Comparison of ENCODE assay signal across 10 cellular contexts in genomic region chr6:25026723-25027122, GRCh38.
DNase-seq lines count a peak whose midpoint lies in the region; ATAC-seq and TF ChIP-seq lines count a peak whose summit lies in the region.
"Had no signal": no experiment of that assay in that cellular context is flagged by ENCODE, and none has a peak within 500 bp of the region (broad histone marks: within the 10 kb centered on the region; RNA-seq: fewer than 3 reads in every experiment).

No MANE protein-coding gene starts in this region.

- no peak overlapping the region for H3K4me2 ChIP-seq in smooth muscle cell

- DNase-seq in activated CD4-positive, alpha-beta T cell treated with anti-CD3 and anti-CD28 coated beads, Interleukin-2, amount 10 ng/mL, durations not matched to agents 24 days and 14 days: peak; percentile 70
- DNase-seq in activated CD4-positive, alpha-beta T cell treated with anti-CD3 and anti-CD28 coated beads for 1 hour: no peak
- peak; percentile 70 for DNase-seq in NCI-H187 treated with DMSO at 0.1 percent for 48 hours (lab: John Stamatoyannopoulos, UW)
- no peak for DNase-seq in activated CD8-positive, alpha-beta T cell treated with anti-CD3 and anti-CD28 coated beads for 36 hours
- no peak for DNase-seq in smooth muscle cell (lab: John Stamatoyannopoulos, UW; ENCODE audit: unreplicated experiment)
- no peak for DNase-seq in GM20000 (ENCODE audit: low spot score)
- DNase-seq: mesenchymal stem cell, right cardiac atrium had no signal

- ATAC-seq in activated CD8-positive, alpha-beta T cell treated with anti-CD3 and anti-CD28 coated beads for 36 hours: no peak
- ATAC-seq in GM21526 (IDR thresholded peaks at IDR 0.05; ENCODE audit: low FRiP score, unreplicated experiment) (no peak), GM18511 (IDR thresholded peaks at IDR 0.05; ENCODE audit: unreplicated experiment) (no peak)
- ATAC-seq: right cardiac atrium had no signal

- H3K9me3 Mint-ChIP-seq in activated CD4-positive, alpha-beta T cell treated with anti-CD3 and anti-CD28 coated beads, Interleukin-2, amount 10 ng/mL, durations not matched to agents 24 days and 14 days: no peaks in the 10 kb centered on the region
- no peaks in the 10 kb centered on the region for H3K9me3 Mint-ChIP-seq in activated CD8-positive, alpha-beta T cell treated with anti-CD3 and anti-CD28 coated beads for 36 hours

- no peaks in the 10 kb centered on the region for H3K27me3 Mint-ChIP-seq in activated CD4-positive, alpha-beta T cell treated with anti-CD3 and anti-CD28 coated beads, Interleukin-2, amount 10 ng/mL, durations not matched to agents 24 days and 14 days
- H3K27me3 Mint-ChIP-seq in activated CD8-positive, alpha-beta T cell treated with anti-CD3 and anti-CD28 coated beads for 36 hours: no peaks in the 10 kb centered on the region

- no peaks in the 10 kb centered on the region for H3K4me1 ChIP-seq in smooth muscle cell (ENCODE audit: low read depth)

- peak overlapping the region; percentile 43 for H3K4me3 Mint-ChIP-seq in activated CD4-positive, alpha-beta T cell treated with anti-CD3 and anti-CD28 coated beads, Interleukin-2, amount 10 ng/mL, durations not matched to agents 24 days and 14 days
- peak overlapping the region; percentile 65 for H3K4me3 Mint-ChIP-seq in activated CD8-positive, alpha-beta T cell treated with anti-CD3 and anti-CD28 coated beads for 36 hours

- H3K79me2 ChIP-seq in smooth muscle cell (ENCODE audit: low read depth): no peaks in the 10 kb centered on the region

- no peak overlapping the region for H3K4me3 ChIP-seq in smooth muscle cell

- 54% methylated on average over 2 of the region's 2 CpGs for WGBS in smooth muscle cell (ENCODE audit: low lambda C conversion rate)

- H3K36me3 Mint-ChIP-seq in activated CD4-positive, alpha-beta T cell treated with anti-CD3 and anti-CD28 coated beads, Interleukin-2, amount 10 ng/mL, durations not matched to agents 24 days and 14 days (ENCODE audit: low read depth): peaks cover 3% of the 10 kb centered on the region
- no peaks in the 10 kb centered on the region for H3K36me3 Mint-ChIP-seq in activated CD8-positive, alpha-beta T cell treated with anti-CD3 and anti-CD28 coated beads for 36 hours (ENCODE audit: low read depth)

- intact Hi-C loops in activated CD4-positive, alpha-beta T cell treated with anti-CD3 and anti-CD28 coated beads, Interleukin-2, amount 10 ng/mL, durations not matched to agents 24 days and 14 days (cut with micrococcal nuclease): loop anchor here (1.0 kb wide), 4 partner anchors 8 to 44 kb away; no protein-coding TSS in a partner anchor
- intact Hi-C loops in activated CD8-positive, alpha-beta T cell treated with anti-CD3 and anti-CD28 coated beads for 36 hours (cut with micrococcal nuclease): loop anchor here (2.0 kb wide), 1 partner anchor 44 kb away; no protein-coding TSS in a partner anchor

- H3K27ac Mint-ChIP-seq in activated CD4-positive, alpha-beta T cell treated with anti-CD3 and anti-CD28 coated beads, Interleukin-2, amount 10 ng/mL, durations not matched to agents 24 days and 14 days: peak overlapping the region; percentile 73
- H3K27ac Mint-ChIP-seq in activated CD8-positive, alpha-beta T cell treated with anti-CD3 and anti-CD28 coated beads for 36 hours: peak overlapping the region; percentile 81

- H3F3A ChIP-seq in smooth muscle cell (ENCODE audit: low read depth): no peaks in the 10 kb centered on the region

- no peak overlapping the region for H2AFZ ChIP-seq in smooth muscle cell (ENCODE audit: low read depth)

- peaks cover 41% of the 10 kb centered on the region for H3K4me1 Mint-ChIP-seq in activated CD4-positive, alpha-beta T cell treated with anti-CD3 and anti-CD28 coated beads, Interleukin-2, amount 10 ng/mL, durations not matched to agents 24 days and 14 days
- H3K4me1 Mint-ChIP-seq in activated CD8-positive, alpha-beta T cell treated with anti-CD3 and anti-CD28 coated beads for 36 hours (ENCODE audit: low read depth): peaks cover 51% of the 10 kb centered on the region

- POLR2A ChIA-PET in activated CD8-positive, alpha-beta T cell treated with anti-CD3 and anti-CD28 coated beads for 36 hours (lab: Charles Lee): interaction anchor here (0.5 to 5.0 kb wide), 19 partner anchors 9 to 251 kb away, joined by 3 to 32 read pairs (median 4); partner anchors contain the start of gene RIPOR2

- H3K9ac ChIP-seq in smooth muscle cell (ENCODE audit: low read depth): no peak overlapping the region

- peak overlapping the region; percentile 50 for H3K27ac ChIP-seq in smooth muscle cell (ENCODE audit: low read depth)

- H3K9me3 ChIP-seq in smooth muscle cell (replicated peaks; ENCODE audit: low read depth): no peaks in the 10 kb centered on the region

- no peaks in the 10 kb centered on the region for H3K27me3 ChIP-seq in smooth muscle cell (ENCODE audit: low read depth)

- TF ChIP-seq CTCF in activated CD8-positive, alpha-beta T cell treated with anti-CD3 and anti-CD28 coated beads for 36 hours (IDR thresholded peaks at IDR 0.05): no peak
- TF ChIP-seq CTCF in smooth muscle cell (IDR thresholded peaks at IDR 0.05; ENCODE audit: borderline replicate concordance, insufficient read depth, poor library complexity, severe bottlenecking) (no peak), GM20000 (IDR thresholded peaks at IDR 0.05; ENCODE audit: extremely low read depth, missing control alignments) (no peak)

- CTCF ChIA-PET in activated CD8-positive, alpha-beta T cell treated with anti-CD3 and anti-CD28 coated beads for 36 hours (lab: Charles Lee): interaction anchor here (0.6 to 6.2 kb wide), 45 partner anchors 11 to 192 kb away, joined by 3 to 122 read pairs (median 5); partner anchors contain the start of gene RIPOR2

- H3K36me3 ChIP-seq in smooth muscle cell (ENCODE audit: low read depth): no peaks in the 10 kb centered on the region

- no peaks in the 10 kb centered on the region for H4K20me1 ChIP-seq in smooth muscle cell (ENCODE audit: low read depth)

Comparison
In these comparisons a context has a peak if more than half of its experiments do, and no peak if none do; other contexts are left out.
1. DNase-seq: peak in activated CD4-positive, alpha-beta T cell treated with anti-CD3 and anti-CD28 coated beads, Interleukin-2, amount 10 ng/mL, durations not matched to agents 24 days and 14 days (single experiment) and NCI-H187 treated with DMSO at 0.1 percent for 48 hours (single experiment); none in activated CD4-positive, alpha-beta T cell treated with anti-CD3 and anti-CD28 coated beads for 1 hour (single experiment), activated CD8-positive, alpha-beta T cell treated with anti-CD3 and anti-CD28 coated beads for 36 hours (single experiment), smooth muscle cell (single experiment) and GM20000 (single experiment).